ENCODE assay signal across 3 cellular contexts in genomic region chr4:76963136-76963477, GRCh38.
TF ChIP-seq lines count a peak whose summit lies in the region.

No MANE protein-coding gene starts in this region.

TF ChIP-seq in H1, 55 proteins besides CTCF, POLR2A, EP300 and RAD21:
- no peak for TF ChIP-seq TEAD4 (IDR thresholded peaks at IDR 0.05; ENCODE audit: low read depth, low read length)
- TF ChIP-seq SIRT6 (IDR thresholded peaks at IDR 0.05; ENCODE audit: low read length): no peak
- no peak for TF ChIP-seq CTBP2 (IDR thresholded peaks at IDR 0.05; ENCODE audit: borderline replicate concordance, insufficient read depth, insufficient read length, low read length)
- no peak for TF ChIP-seq SIN3A (conservative IDR thresholded peaks at IDR 0.05 in 1 of 2, IDR thresholded peaks at IDR 0.05 in 1 of 2; ENCODE audit: low read depth in 1 of 2, low read length in 2 of 2)
- no peak for TF ChIP-seq JUND (IDR thresholded peaks at IDR 0.05; ENCODE audit: low read length)
- no peak for TF ChIP-seq TCF12 (IDR thresholded peaks at IDR 0.05; ENCODE audit: low read depth, low read length)
- no peak for TF ChIP-seq HDAC2 (IDR thresholded peaks at IDR 0.05; ENCODE audit: borderline replicate concordance in 1 of 2, low read depth in 2 of 2, low read length in 2 of 2)
- no peak for TF ChIP-seq GTF2F1 (IDR thresholded peaks at IDR 0.05; ENCODE audit: borderline replicate concordance, low read depth, low read length)
- TF ChIP-seq MAFK (IDR thresholded peaks at IDR 0.05; ENCODE audit: low read depth, low read length): no peak
- no peak for TF ChIP-seq SP1 (IDR thresholded peaks at IDR 0.05; ENCODE audit: low read depth, low read length)
- no peak for TF ChIP-seq SAP30 (IDR thresholded peaks at IDR 0.05; ENCODE audit: insufficient read depth, insufficient replicate concordance, low read length)

TF ChIP-seq in SK-N-SH, 30 proteins besides CTCF, POLR2A, EP300 and RAD21:
- no peak for TF ChIP-seq RXRA (IDR thresholded peaks at IDR 0.05; ENCODE audit: borderline replicate concordance, low read depth)
- no peak for TF ChIP-seq MEF2A (IDR thresholded peaks at IDR 0.05; ENCODE audit: borderline replicate concordance, low read depth)
- TF ChIP-seq ELF1 (IDR thresholded peaks at IDR 0.05): no peak
- TF ChIP-seq POLR2AphosphoS5 (IDR thresholded peaks at IDR 0.05; ENCODE audit: low read depth, low read length): no peak
- no peak for TF ChIP-seq EZH2phosphoT487 (IDR thresholded peaks at IDR 0.05; ENCODE audit: borderline replicate concordance, low read depth)
- no peak for TF ChIP-seq FOXM1 (IDR thresholded peaks at IDR 0.05; ENCODE audit: low read depth)
- TF ChIP-seq RCOR1 (IDR thresholded peaks at IDR 0.05; ENCODE audit: low read length): no peak
- no peak for TF ChIP-seq MXI1 (IDR thresholded peaks at IDR 0.05; ENCODE audit: low read depth, low read length)
- no peak for TF ChIP-seq FOSL2 (IDR thresholded peaks at IDR 0.05; ENCODE audit: borderline replicate concordance, low read depth)
- TF ChIP-seq USF2 (IDR thresholded peaks at IDR 0.05; ENCODE audit: borderline replicate concordance, low read depth, low read length): no peak
- no peak for TF ChIP-seq NFIC (IDR thresholded peaks at IDR 0.05; ENCODE audit: borderline replicate concordance)
- TF ChIP-seq SMC3 (IDR thresholded peaks at IDR 0.05; ENCODE audit: low read depth, low read length): no peak
- TF ChIP-seq GABPA (IDR thresholded peaks at IDR 0.05; ENCODE audit: low read depth): no peak
- TF ChIP-seq YY1 (IDR thresholded peaks at IDR 0.05; ENCODE audit: low read depth): no peak
- no peak for TF ChIP-seq FOXJ3 (CRISPR knock-in tag; IDR thresholded peaks at IDR 0.05)
- TF ChIP-seq USF1 (IDR thresholded peaks at IDR 0.05; ENCODE audit: borderline replicate concordance, low read depth): no peak
- no peak for TF ChIP-seq RFX5 (IDR thresholded peaks at IDR 0.05; ENCODE audit: low read length)
TF ChIP-seq in SK-N-SH: peak in this region for 0.

TF ChIP-seq in WTC11, 78 proteins besides CTCF, POLR2A, EP300 and RAD21:
- TF ChIP-seq ZNF263 (CRISPR knock-in tag; IDR thresholded peaks at IDR 0.05; ENCODE audit: low read depth) (no peak), ERG (CRISPR knock-in tag; IDR thresholded peaks at IDR 0.05) (no peak), FOXK1 (CRISPR knock-in tag; IDR thresholded peaks at IDR 0.05) (no peak), HMGXB4 (CRISPR knock-in tag; IDR thresholded peaks at IDR 0.05) (no peak), E2F4 (CRISPR knock-in tag; IDR thresholded peaks at IDR 0.05; ENCODE audit: borderline replicate concordance, low read depth) (no peak), IRF1 (CRISPR knock-in tag; IDR thresholded peaks at IDR 0.05) (no peak), E2F5 (CRISPR knock-in tag; IDR thresholded peaks at IDR 0.05) (no peak), NFYB (CRISPR knock-in tag; conservative IDR thresholded peaks at IDR 0.05; ENCODE audit: low read depth) (no peak)
TF ChIP-seq in WTC11: peak in this region for 0.
